In the genomic region with DNA sequence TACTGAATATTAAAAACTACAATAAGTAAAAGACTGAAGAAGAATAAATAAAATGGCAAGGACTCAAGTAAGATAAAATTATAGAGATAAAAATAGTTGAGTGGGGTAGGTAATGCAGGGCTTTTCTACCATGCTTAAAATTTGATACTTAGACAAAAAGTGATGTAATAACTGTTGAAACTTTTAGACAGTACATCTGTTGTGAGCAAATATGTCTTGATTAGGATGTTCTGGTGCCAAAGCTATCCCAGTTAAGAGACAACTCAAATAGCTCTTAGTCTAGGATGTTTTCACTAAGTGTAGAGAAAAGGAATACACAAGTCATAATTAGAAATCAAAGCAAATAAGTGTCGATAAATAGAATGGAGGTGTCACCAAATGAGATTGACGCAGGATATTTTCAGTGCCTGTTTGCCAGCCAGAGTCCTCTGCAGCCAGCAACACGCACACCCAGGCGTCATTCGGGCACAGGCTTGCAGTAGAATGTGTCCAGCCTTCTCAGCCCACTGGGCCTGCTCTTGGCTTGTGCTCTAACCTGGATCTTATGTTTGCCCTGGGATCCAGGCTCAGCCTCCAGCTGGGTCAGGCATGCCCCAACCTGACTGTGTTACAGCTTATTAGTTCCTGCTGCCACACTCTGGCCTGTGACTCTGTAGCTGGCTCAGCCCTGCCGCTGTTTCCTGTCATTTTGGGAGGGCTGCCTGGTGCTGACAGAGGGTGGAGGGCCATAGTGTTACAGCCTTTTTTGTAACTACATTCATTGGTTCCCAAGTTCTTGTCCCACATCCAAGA, we compare ENCODE assay signal across 1 cellular context.
TF ChIP-seq lines count a peak whose summit lies in the region.

No MANE protein-coding gene starts in this region.

TF ChIP-seq in H1, 55 proteins besides CTCF, POLR2A, EP300 and RAD21:
- TF ChIP-seq TAF7 (optimal IDR thresholded peaks at IDR 0.05; ENCODE audit: borderline replicate concordance, low read depth, low read length) (no peak), RBBP5 (IDR thresholded peaks at IDR 0.05; ENCODE audit: borderline replicate concordance, low read depth, low read length) (no peak), JUN (IDR thresholded peaks at IDR 0.05; ENCODE audit: low read depth, low read length) (no peak), KDM1A (IDR thresholded peaks at IDR 0.05; ENCODE audit: borderline replicate concordance, low read length) (no peak), TBP (IDR thresholded peaks at IDR 0.05; ENCODE audit: low read depth, low read length) (no peak), ZNF274 (IDR thresholded peaks at IDR 0.05; ENCODE audit: borderline replicate concordance, extremely low read depth, low read length) (no peak), SIX5 (IDR thresholded peaks at IDR 0.05; ENCODE audit: low read depth, low read length) (no peak), CHD1 (IDR thresholded peaks at IDR 0.05; ENCODE audit: low read depth, low read length) (no peak), SUZ12 (IDR thresholded peaks at IDR 0.05; ENCODE audit: low read length) (no peak), CTBP2 (IDR thresholded peaks at IDR 0.05; ENCODE audit: borderline replicate concordance, insufficient read depth, insufficient read length, low read length) (no peak), SAP30 (IDR thresholded peaks at IDR 0.05; ENCODE audit: insufficient read depth, insufficient replicate concordance, low read length) (no peak), EGR1 (IDR thresholded peaks at IDR 0.05; ENCODE audit: borderline replicate concordance, low read depth, low read length) (no peak), TAF1 (IDR thresholded peaks at IDR 0.05; ENCODE audit: low read depth, low read length) (no peak), CREB1 (IDR thresholded peaks at IDR 0.05) (no peak), SIN3A (conservative IDR thresholded peaks at IDR 0.05 in 1 of 2, IDR thresholded peaks at IDR 0.05 in 1 of 2; ENCODE audit: low read depth in 1 of 2, low read length in 2 of 2) (no peak)
- TF ChIP-seq, protein P1, sequence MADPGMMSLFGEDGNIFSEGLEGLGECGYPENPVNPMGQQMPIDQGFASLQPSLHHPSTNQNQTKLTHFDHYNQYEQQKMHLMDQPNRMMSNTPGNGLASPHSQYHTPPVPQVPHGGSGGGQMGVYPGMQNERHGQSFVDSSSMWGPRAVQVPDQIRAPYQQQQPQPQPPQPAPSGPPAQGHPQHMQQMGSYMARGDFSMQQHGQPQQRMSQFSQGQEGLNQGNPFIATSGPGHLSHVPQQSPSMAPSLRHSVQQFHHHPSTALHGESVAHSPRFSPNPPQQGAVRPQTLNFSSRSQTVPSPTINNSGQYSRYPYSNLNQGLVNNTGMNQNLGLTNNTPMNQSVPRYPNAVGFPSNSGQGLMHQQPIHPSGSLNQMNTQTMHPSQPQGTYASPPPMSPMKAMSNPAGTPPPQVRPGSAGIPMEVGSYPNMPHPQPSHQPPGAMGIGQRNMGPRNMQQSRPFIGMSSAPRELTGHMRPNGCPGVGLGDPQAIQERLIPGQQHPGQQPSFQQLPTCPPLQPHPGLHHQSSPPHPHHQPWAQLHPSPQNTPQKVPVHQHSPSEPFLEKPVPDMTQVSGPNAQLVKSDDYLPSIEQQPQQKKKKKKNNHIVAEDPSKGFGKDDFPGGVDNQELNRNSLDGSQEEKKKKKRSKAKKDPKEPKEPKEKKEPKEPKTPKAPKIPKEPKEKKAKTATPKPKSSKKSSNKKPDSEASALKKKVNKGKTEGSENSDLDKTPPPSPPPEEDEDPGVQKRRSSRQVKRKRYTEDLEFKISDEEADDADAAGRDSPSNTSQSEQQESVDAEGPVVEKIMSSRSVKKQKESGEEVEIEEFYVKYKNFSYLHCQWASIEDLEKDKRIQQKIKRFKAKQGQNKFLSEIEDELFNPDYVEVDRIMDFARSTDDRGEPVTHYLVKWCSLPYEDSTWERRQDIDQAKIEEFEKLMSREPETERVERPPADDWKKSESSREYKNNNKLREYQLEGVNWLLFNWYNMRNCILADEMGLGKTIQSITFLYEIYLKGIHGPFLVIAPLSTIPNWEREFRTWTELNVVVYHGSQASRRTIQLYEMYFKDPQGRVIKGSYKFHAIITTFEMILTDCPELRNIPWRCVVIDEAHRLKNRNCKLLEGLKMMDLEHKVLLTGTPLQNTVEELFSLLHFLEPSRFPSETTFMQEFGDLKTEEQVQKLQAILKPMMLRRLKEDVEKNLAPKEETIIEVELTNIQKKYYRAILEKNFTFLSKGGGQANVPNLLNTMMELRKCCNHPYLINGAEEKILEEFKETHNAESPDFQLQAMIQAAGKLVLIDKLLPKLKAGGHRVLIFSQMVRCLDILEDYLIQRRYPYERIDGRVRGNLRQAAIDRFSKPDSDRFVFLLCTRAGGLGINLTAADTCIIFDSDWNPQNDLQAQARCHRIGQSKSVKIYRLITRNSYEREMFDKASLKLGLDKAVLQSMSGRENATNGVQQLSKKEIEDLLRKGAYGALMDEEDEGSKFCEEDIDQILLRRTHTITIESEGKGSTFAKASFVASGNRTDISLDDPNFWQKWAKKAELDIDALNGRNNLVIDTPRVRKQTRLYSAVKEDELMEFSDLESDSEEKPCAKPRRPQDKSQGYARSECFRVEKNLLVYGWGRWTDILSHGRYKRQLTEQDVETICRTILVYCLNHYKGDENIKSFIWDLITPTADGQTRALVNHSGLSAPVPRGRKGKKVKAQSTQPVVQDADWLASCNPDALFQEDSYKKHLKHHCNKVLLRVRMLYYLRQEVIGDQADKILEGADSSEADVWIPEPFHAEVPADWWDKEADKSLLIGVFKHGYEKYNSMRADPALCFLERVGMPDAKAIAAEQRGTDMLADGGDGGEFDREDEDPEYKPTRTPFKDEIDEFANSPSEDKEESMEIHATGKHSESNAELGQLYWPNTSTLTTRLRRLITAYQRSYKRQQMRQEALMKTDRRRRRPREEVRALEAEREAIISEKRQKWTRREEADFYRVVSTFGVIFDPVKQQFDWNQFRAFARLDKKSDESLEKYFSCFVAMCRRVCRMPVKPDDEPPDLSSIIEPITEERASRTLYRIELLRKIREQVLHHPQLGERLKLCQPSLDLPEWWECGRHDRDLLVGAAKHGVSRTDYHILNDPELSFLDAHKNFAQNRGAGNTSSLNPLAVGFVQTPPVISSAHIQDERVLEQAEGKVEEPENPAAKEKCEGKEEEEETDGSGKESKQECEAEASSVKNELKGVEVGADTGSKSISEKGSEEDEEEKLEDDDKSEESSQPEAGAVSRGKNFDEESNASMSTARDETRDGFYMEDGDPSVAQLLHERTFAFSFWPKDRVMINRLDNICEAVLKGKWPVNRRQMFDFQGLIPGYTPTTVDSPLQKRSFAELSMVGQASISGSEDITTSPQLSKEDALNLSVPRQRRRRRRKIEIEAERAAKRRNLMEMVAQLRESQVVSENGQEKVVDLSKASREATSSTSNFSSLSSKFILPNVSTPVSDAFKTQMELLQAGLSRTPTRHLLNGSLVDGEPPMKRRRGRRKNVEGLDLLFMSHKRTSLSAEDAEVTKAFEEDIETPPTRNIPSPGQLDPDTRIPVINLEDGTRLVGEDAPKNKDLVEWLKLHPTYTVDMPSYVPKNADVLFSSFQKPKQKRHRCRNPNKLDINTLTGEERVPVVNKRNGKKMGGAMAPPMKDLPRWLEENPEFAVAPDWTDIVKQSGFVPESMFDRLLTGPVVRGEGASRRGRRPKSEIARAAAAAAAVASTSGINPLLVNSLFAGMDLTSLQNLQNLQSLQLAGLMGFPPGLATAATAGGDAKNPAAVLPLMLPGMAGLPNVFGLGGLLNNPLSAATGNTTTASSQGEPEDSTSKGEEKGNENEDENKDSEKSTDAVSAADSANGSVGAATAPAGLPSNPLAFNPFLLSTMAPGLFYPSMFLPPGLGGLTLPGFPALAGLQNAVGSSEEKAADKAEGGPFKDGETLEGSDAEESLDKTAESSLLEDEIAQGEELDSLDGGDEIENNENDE (IDR thresholded peaks at IDR 0.05; ENCODE audit: insufficient replicate concordance, low read length): no peak
